8 cellular contexts compared by ENCODE assay signal in the genomic region with DNA sequence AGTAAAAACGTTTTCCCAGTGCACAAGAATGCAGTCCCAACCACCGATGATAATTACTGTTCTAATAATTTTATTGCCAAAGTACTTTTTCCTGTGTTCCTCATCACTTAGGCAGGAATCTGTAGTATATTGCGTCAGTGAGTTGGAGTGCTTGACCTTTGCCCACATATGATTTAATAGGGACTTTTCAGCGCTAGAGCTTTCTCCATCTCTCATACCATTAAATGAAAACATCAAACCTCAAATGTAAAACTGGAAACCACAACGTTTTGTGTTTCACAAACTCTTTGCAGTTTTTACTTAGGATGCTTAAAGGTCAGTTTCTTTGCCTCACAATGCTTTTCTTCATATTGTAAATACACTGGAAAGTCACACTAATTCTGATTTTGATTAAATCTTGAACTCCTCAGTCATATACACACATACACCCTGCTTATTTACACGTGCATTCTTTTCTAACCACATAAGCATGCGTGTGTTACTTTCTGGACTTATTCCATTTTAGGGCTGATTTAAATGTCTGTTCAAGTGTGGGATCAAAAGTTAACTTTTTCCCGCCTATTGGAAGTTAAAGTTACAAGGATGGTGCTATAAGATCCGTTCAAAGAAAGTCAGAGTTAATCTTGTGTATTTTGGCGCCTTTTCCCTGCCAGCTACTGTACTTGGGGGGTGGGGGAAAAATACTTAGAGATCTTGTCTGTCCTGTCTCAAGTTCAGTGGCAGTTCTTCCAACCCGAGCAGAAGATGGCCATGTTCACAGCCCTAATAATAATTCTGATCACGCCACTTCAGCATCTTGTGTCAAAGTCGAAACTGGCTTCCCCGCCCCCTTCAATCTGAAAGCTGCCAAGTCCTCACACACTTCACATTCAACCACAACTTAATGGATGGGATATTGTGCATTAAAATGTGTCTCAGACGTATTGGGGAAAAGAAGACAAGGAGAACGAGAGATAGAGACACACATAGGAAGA. TPM values are rescaled to one million over a fixed set of nuclear protein-coding genes. Genes with fewer than 3 reads are reported as not detected.
DNase-seq lines count a peak whose midpoint lies in the region; ATAC-seq, FAIRE-seq and TF ChIP-seq lines count a peak whose summit lies in the region.

No MANE protein-coding gene starts in this region.

- DNase-seq in EL (peak; percentile 91), NB4 (ENCODE audit: low read depth) (peak; percentile 48), K562 (ENCODE audit: extremely low read depth in 1 of 4, low spot score in 3 of 4) (peak in 3 of 4 experiments; percentile 4 to 55 (median 35)), HepG2 (ENCODE audit: low spot score) (no peak), transverse colon (peak; percentile 22), HK-2 (ENCODE audit: unreplicated experiment) (no peak)

- H3K36me3 ChIP-seq in K562 (ENCODE audit: control insufficient read depth, insufficient read depth, low read length) = no peaks in the 10 kb centered on the region
- H3K36me3 ChIP-seq in HepG2 (replicated peaks in 1 of 2; ENCODE audit: control insufficient read depth in 1 of 2, insufficient read depth in 2 of 2, low read length in 2 of 2) = no peaks in the 10 kb centered on the region
- no peaks in the 10 kb centered on the region for H3K36me3 ChIP-seq in transverse colon

- no peak for TF ChIP-seq CTCF in NB4 (IDR thresholded peaks at IDR 0.05; ENCODE audit: low read depth, low read length)
- no peak for TF ChIP-seq CTCF in K562 (IDR thresholded peaks at IDR 0.05 in 2 of 3, conservative IDR thresholded peaks at IDR 0.05 in 1 of 3; ENCODE audit: insufficient read depth in 2 of 3, low read depth in 1 of 3, low read length in 3 of 3)
- no peak for TF ChIP-seq CTCF in HepG2 (CRISPR knock-in tag; IDR thresholded peaks at IDR 0.05)
- no peak for TF ChIP-seq CTCF in transverse colon (IDR thresholded peaks at IDR 0.05)

- intact Hi-C loops in K562 (cut with micrococcal nuclease) = no loop called here
- intact Hi-C loops in HepG2 (cut with micrococcal nuclease; ENCODE audit: unreplicated experiment) = no loop called here
- intact Hi-C loops in transverse colon (cut with DNase I; ENCODE audit: low total_unique reads) = no loop called here

- no peaks in the 10 kb centered on the region for H3K9me1 ChIP-seq in K562 (ENCODE audit: control insufficient read depth, insufficient read depth, low read length)

- POLR2A ChIA-PET in K562 (lab: Yijun Ruan, JAX) = no interaction called here
- POLR2A ChIA-PET in HepG2 (lab: Yijun Ruan, JAX) = no interaction called here

- H3K27ac ChIP-seq in K562 (ENCODE audit: extremely low read depth, low read depth, low read length) (peak overlapping the region; percentile 66), HepG2 (ENCODE audit: extremely low read length, insufficient read depth, low read length) (no peak overlapping the region), transverse colon (peak overlapping the region; percentile 91 to 96 (median 95))

- no peak overlapping the region for H3K4me3 ChIP-seq in NB4 (ENCODE audit: low read depth, low read length)
- H3K4me3 ChIP-seq in K562 = peak overlapping the region; percentile 61; the same call in 1 of the 2 replicates
- peak overlapping the region in 1 of 3 experiments; percentile 22; a peak in 2 of 6 replicates for H3K4me3 ChIP-seq in HepG2 (replicated peaks in 1 of 3; ENCODE audit: insufficient read depth in 1 of 3, low read depth in 2 of 3, low read length in 3 of 3)
- peak overlapping the region in 2 of 4 donors; percentile 80 to 97 for H3K4me3 ChIP-seq in transverse colon

- no peaks in the 10 kb centered on the region for H3K27me3 ChIP-seq in K562 (ENCODE audit: control insufficient read depth in 2 of 2, insufficient read depth in 2 of 2, low read length in 2 of 2)
- peaks cover 0 to 6% of the 10 kb centered on the region in 2 experiments; a peak in 2 of 5 replicates for H3K27me3 ChIP-seq in HepG2 (ENCODE audit: control insufficient read depth in 1 of 2, insufficient read depth in 2 of 2, low read length in 2 of 2)
- peaks cover 4% of the 10 kb centered on the region for H3K27me3 ChIP-seq in transverse colon

- BruUV-seq in K562 (replicated peaks; lab: Mats Ljungman, UMichigan) (no TSS peak), HepG2 (replicated peaks; lab: Mats Ljungman, UMichigan) (no TSS peak)

- H2AFZ ChIP-seq in K562 (ENCODE audit: low read depth, low read length) = peak overlapping the region; percentile 92
- no peak overlapping the region for H2AFZ ChIP-seq in HepG2 (ENCODE audit: low read length)

- FAIRE-seq in K562 (lab: Jason Lieb, UNC) = peak; percentile 67
- FAIRE-seq in HepG2 (lab: Jason Lieb, UNC) = no peak

- no peak for TF ChIP-seq EP300 in K562 (IDR thresholded peaks at IDR 0.05; ENCODE audit: low read length)
- no peak for TF ChIP-seq EP300 in HepG2 (IDR thresholded peaks at IDR 0.05; ENCODE audit: low read depth in 2 of 2, low read length in 2 of 2)
- TF ChIP-seq EP300 in HepG2 (CRISPR knock-in tag; IDR thresholded peaks at IDR 0.05; ENCODE audit: borderline replicate concordance) = no peak
- no peak for TF ChIP-seq EP300 in transverse colon (IDR thresholded peaks at IDR 0.05; ENCODE audit: low read depth)

- H3K4me2 ChIP-seq in K562 (ENCODE audit: insufficient read depth, low read length) = peak overlapping the region; percentile 80
- H3K4me2 ChIP-seq in HepG2 (ENCODE audit: low read depth, low read length) = peak overlapping the region; percentile 89

- H3K9ac ChIP-seq in K562 (ENCODE audit: insufficient read depth in 1 of 2, low read depth in 2 of 2, low read length in 2 of 2) (peak overlapping the region; percentile 24 to 76; a peak in 3 of 4 replicates), HepG2 (ENCODE audit: insufficient read depth, low read depth, low read length) (no peak overlapping the region)

- peaks cover 7% of the 10 kb centered on the region; the same call in 2 of the 3 replicates for H3K79me2 ChIP-seq in K562 (ENCODE audit: control insufficient read depth, insufficient read depth, low read length)
- H3K79me2 ChIP-seq in HepG2 (ENCODE audit: insufficient read depth, low read length) = no peaks in the 10 kb centered on the region

- H3K9me3 ChIP-seq in K562 (replicated peaks; ENCODE audit: control insufficient read depth, insufficient read depth, low read depth, low read length) (no peaks in the 10 kb centered on the region), HepG2 (ENCODE audit: low read length) (no peaks in the 10 kb centered on the region), transverse colon (no peaks in the 10 kb centered on the region)

- WGBS in K562 (ENCODE audit: insufficient coverage, low coverage, missing lambda C conversion rate) = 6% methylated on average over 16 of the region's 16 CpGs
- 6% methylated on average over 16 of the region's 16 CpGs for WGBS in HepG2 (ENCODE audit: low lambda C conversion rate)
- 18 to 23% methylated on average over 10 to 16 of the region's 16 CpGs for WGBS in transverse colon (ENCODE audit: low coverage in 1 of 2), 2 donors

- in situ Hi-C loops in K562 (cut with MboI) (no loop called here), HepG2 (cut with HindIII; ENCODE audit: extremely low pct_ligation_motif_present, low pct_unique_long_range_greater_than_20kb) (loop anchor here (10.0 kb wide), 1 partner anchor 216 kb away; no protein-coding TSS in a partner anchor), transverse colon (cut with MboI; ENCODE audit: low pct_ligation_motif_present in 1 of 4, low pct_unique_long_range_greater_than_20kb in 1 of 4, low sequenced_read_pairs in 3 of 4) (no loop called here)

- peaks cover 6 to 12% of the 10 kb centered on the region in 2 experiments; a peak in 4 of 5 replicates for H3K4me1 ChIP-seq in K562 (replicated peaks in 1 of 2; ENCODE audit: control insufficient read depth in 2 of 2, insufficient read depth in 2 of 2, low read length in 2 of 2)
- H3K4me1 ChIP-seq in HepG2 (ENCODE audit: insufficient read depth, low read length) = peaks cover 55% of the 10 kb centered on the region
- peaks cover 7 to 58% (median 26%) of the 10 kb centered on the region in 4 donors for H3K4me1 ChIP-seq in transverse colon

- TF ChIP-seq RAD21 in K562 (CRISPR knock-in tag; conservative IDR thresholded peaks at IDR 0.05 in 1 of 2, IDR thresholded peaks at IDR 0.05 in 1 of 2) (no peak), HepG2 (CRISPR knock-in tag; IDR thresholded peaks at IDR 0.05) (no peak)

- CTCF ChIA-PET in K562 (lab: Yijun Ruan, JAX; ENCODE audit: low intra/inter-chr PET ratio) (no interaction called here), HepG2 (lab: Yijun Ruan, JAX; ENCODE audit: low intra/inter-chr PET ratio, low total read pairs) (no interaction called here)

- TF ChIP-seq POLR2A in NB4 (IDR thresholded peaks at IDR 0.05; ENCODE audit: extremely low read depth, insufficient read length) = no peak
- no peak for TF ChIP-seq POLR2A in K562 (conservative IDR thresholded peaks at IDR 0.05)
- no peak for TF ChIP-seq POLR2A in HepG2 (IDR thresholded peaks at IDR 0.05; ENCODE audit: insufficient read depth in 1 of 2, low read depth in 2 of 2, low read length in 2 of 2)
- TF ChIP-seq POLR2A in transverse colon (IDR thresholded peaks at IDR 0.05) = no peak

- H4K20me1 ChIP-seq in K562 (replicated peaks; ENCODE audit: control insufficient read depth, insufficient read depth, low read length) = no peaks in the 10 kb centered on the region
- no peaks in the 10 kb centered on the region for H4K20me1 ChIP-seq in HepG2 (ENCODE audit: insufficient read depth, low read length)

- ATAC-seq in K562 (peak; percentile 7; the same call in 2 of the 3 replicates), HepG2 (no peak), GM18867 (IDR thresholded peaks at IDR 0.05; ENCODE audit: unreplicated experiment) (no peak), HG03520 (IDR thresholded peaks at IDR 0.05; ENCODE audit: unreplicated experiment) (no peak)

RNA-seq across cellular contexts. Expression of gene NFIB, which starts 6.6 kb away (rescaled TPM):
- 6.9 and 16.5 TPM in 2 replicates for total RNA-seq in K562 (2011; cell fraction: chromatin; rRNA removed; ENCODE audit: low replicate concordance)
- 1.5 and 1.7 TPM in 2 replicates for total RNA-seq in K562 (2011; cell fraction: nucleolus; rRNA removed)
- total RNA-seq in K562 (2011; cell fraction: nucleoplasm; rRNA removed) = 7.2 and 8.9 TPM in 2 replicates
- total RNA-seq in K562 (2014; rRNA removed) (1.7 and 2.2 TPM in 2 replicates), K562 (2014; rRNA removed; fragmentation: Illumina TruSeq; extraction: Trizol) (2.7 and 3.1 TPM in 2 replicates), K562 (2015; rRNA removed; fragmentation: Illumina TruSeq; extraction: Trizol) (3.3 TPM in 2 replicates), K562 (2021) (3.0 and 3.4 TPM in 2 replicates), HepG2 (2016; rRNA removed; fragmentation: Illumina TruSeq; extraction: Trizol) (2.4 and 4.6 TPM in 2 replicates), transverse colon (100 to 1,000 TPM in 1 of 4 donors, 10 to 100 TPM in 3; 40.2 to 150 (median 83.7) TPM)
- polyA plus RNA-seq in K562 (2011; rRNA removed) (1.2 TPM in 2 replicates), K562 (2014; fragmentation: Illumina TruSeq; extraction: Trizol) (1.7 and 1.9 TPM in 2 replicates), K562 (2014; fragmentation: Nextera tagmentation; extraction: Ambion mirVana) (1 to 10 TPM; 1.2 to 1.9 TPM), K562 (2014; rRNA removed) (0.32 and 1.4 TPM in 2 replicates), HepG2 (2011; rRNA removed) (0.98 and 1.4 TPM in 2 replicates)
- 0.49 and 0.81 TPM in 2 replicates for polyA plus RNA-seq in K562 (2011; cell fraction: cytosol; rRNA removed)
- polyA plus RNA-seq in K562 (2011; cell fraction: nucleus; rRNA removed) = 4.0 and 6.3 TPM in 2 replicates
- 0.96 and 1.3 TPM in 2 replicates for polyA plus RNA-seq in K562 (2012)
- polyA minus RNA-seq in K562 (2011; rRNA and poly(A)+ RNA removed) = 7.6 and 15.9 TPM in 2 replicates
- 1.2 and 2.5 TPM in 2 replicates for polyA minus RNA-seq in K562 (2011; cell fraction: cytosol; rRNA and poly(A)+ RNA removed)
- polyA minus RNA-seq in K562 (2011; cell fraction: nucleus; rRNA and poly(A)+ RNA removed) = 5.1 and 15.2 TPM in 2 replicates
- 4.1 TPM in 2 replicates for total RNA-seq in HepG2 (2016; cell fraction: cytosol; rRNA removed; fragmentation: Illumina TruSeq; extraction: Trizol; ENCODE audit: low read depth)
- total RNA-seq in HepG2 (2016; cell fraction: insoluble cytoplasmic fraction; rRNA removed; fragmentation: Illumina TruSeq; extraction: Trizol) = 1.6 and 4.1 TPM in 2 replicates
- total RNA-seq in HepG2 (2016; cell fraction: membrane; rRNA removed; fragmentation: Illumina TruSeq; extraction: Trizol) = 1.4 and 1.6 TPM in 2 replicates
- 18.2 and 18.4 TPM in 2 replicates for total RNA-seq in HepG2 (2016; cell fraction: nucleus; rRNA removed; fragmentation: Illumina TruSeq; extraction: Trizol)
- polyA plus RNA-seq in HepG2 (2011; cell fraction: cytosol; rRNA removed) = 0.17 and 0.32 TPM in 2 replicates
- polyA plus RNA-seq in HepG2 (2011; cell fraction: nucleus; rRNA removed) = 3.9 and 4.5 TPM in 2 replicates
- 1.1 and 1.7 TPM in 2 replicates for polyA plus RNA-seq in HepG2 (2012)
- polyA plus RNA-seq in HepG2 (2016; cell fraction: cytosol; fragmentation: Illumina TruSeq; extraction: Trizol; ENCODE audit: low read depth) = 0.20 TPM in 2 replicates
- polyA plus RNA-seq in HepG2 (2016; cell fraction: insoluble cytoplasmic fraction; fragmentation: Illumina TruSeq; extraction: Trizol; ENCODE audit: low read depth) = 1.4 and 1.7 TPM in 2 replicates
- polyA plus RNA-seq in HepG2 (2016; cell fraction: membrane; fragmentation: Illumina TruSeq; extraction: Trizol; ENCODE audit: low read depth) = 0.31 and 0.49 TPM in 2 replicates
- polyA plus RNA-seq in HepG2 (2016; cell fraction: nucleus; fragmentation: Illumina TruSeq; extraction: Trizol; ENCODE audit: insufficient read depth, low read depth) = 5.7 and 6.1 TPM in 2 replicates
- polyA minus RNA-seq in HepG2 (2011; rRNA and poly(A)+ RNA removed; ENCODE audit: low replicate concordance) = 3.1 and 48.1 TPM in 2 replicates
- polyA minus RNA-seq in HepG2 (2011; cell fraction: cytosol; rRNA and poly(A)+ RNA removed) = 1.1 and 3.5 TPM in 2 replicates
- polyA minus RNA-seq in HepG2 (2011; cell fraction: nucleus; rRNA and poly(A)+ RNA removed) = 25.6 and 28.5 TPM in 2 replicates

Comparison
In these comparisons a context has a peak if more than half of its experiments do, and no peak if none do; other contexts are left out.
1. DNase-seq: peak in EL (single experiment), NB4 (single experiment), K562 (3 of 4) and transverse colon (single experiment); none in HepG2 (single experiment) and HK-2 (single experiment).